Comparison of ENCODE assay signal across 8 cellular contexts in genomic region chr16:85898521-85899442, GRCh38. TPM values are rescaled to one million over a fixed set of nuclear protein-coding genes. Genes with fewer than 3 reads are reported as not detected.
DNase-seq lines count a peak whose midpoint lies in the region; ATAC-seq, FAIRE-seq and TF ChIP-seq lines count a peak whose summit lies in the region.

A gene with protein sequence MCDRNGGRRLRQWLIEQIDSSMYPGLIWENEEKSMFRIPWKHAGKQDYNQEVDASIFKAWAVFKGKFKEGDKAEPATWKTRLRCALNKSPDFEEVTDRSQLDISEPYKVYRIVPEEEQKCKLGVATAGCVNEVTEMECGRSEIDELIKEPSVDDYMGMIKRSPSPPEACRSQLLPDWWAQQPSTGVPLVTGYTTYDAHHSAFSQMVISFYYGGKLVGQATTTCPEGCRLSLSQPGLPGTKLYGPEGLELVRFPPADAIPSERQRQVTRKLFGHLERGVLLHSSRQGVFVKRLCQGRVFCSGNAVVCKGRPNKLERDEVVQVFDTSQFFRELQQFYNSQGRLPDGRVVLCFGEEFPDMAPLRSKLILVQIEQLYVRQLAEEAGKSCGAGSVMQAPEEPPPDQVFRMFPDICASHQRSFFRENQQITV (plus strand): TSS chr16:85899162. CDS start chr16:85903016, 3,854 bp downstream.

- FAIRE-seq in RCC 7860 (lab: Jason Lieb, UNC), result no peak

- intact Hi-C loops in Panc1 (cut with micrococcal nuclease; ENCODE audit: unreplicated experiment), result loop anchor here (10.0 kb wide), 1 partner anchor 74 kb away; no protein-coding TSS in a partner anchor
- intact Hi-C loops in gastrocnemius medialis (cut with DNase I; ENCODE audit: low total_unique reads), result no loop called here

- ATAC-seq in GM21825 (IDR thresholded peaks at IDR 0.05; ENCODE audit: unreplicated experiment) (peak; percentile 25), Panc1 (peak; percentile 91), gastrocnemius medialis (peak in 1 of 2 donors; percentile 46)

- peaks cover 45% of the 10 kb centered on the region for H3K4me1 Mint-ChIP-seq in activated naive CD8-positive, alpha-beta T cell (ENCODE audit: low read depth)

- peaks cover 21% of the 10 kb centered on the region for H4K20me1 ChIP-seq in DOHH2 (ENCODE audit: control insufficient read depth, insufficient read depth, low read depth, low read length)

- H3K4me1 ChIP-seq in DOHH2 (ENCODE audit: control insufficient read depth, low read length) (peaks cover 60% of the 10 kb centered on the region), Panc1 (ENCODE audit: control insufficient read depth, insufficient read depth, low read length) (no peaks in the 10 kb centered on the region), gastrocnemius medialis (no peaks in the 10 kb centered on the region)

- H3K36me3 ChIP-seq in DOHH2 (ENCODE audit: control insufficient read depth, low read length) (peaks cover 53% of the 10 kb centered on the region), Panc1 (ENCODE audit: control insufficient read depth, insufficient read depth, low read length) (no peaks in the 10 kb centered on the region), gastrocnemius medialis (no peaks in the 10 kb centered on the region)

- peak within 1 kb of the TSS; percentile 94 for H3K4me3 Mint-ChIP-seq in activated naive CD8-positive, alpha-beta T cell

- H3K36me3 Mint-ChIP-seq in activated naive CD8-positive, alpha-beta T cell, result peaks cover 19% of the 10 kb centered on the region

- H3K9me3 ChIP-seq in DOHH2 (ENCODE audit: control insufficient read depth, insufficient read depth, low read length), result no peaks in the 10 kb centered on the region
- H3K9me3 ChIP-seq in Panc1 (ENCODE audit: control insufficient read depth, insufficient read depth, low read depth, low read length), result no peaks in the 10 kb centered on the region
- no peaks in the 10 kb centered on the region for H3K9me3 ChIP-seq in gastrocnemius medialis

- no peaks in the 10 kb centered on the region for H3K9me2 ChIP-seq in DOHH2 (replicated peaks; ENCODE audit: control insufficient read depth, low read length)

- TF ChIP-seq CTCF in DOHH2 (IDR thresholded peaks at IDR 0.05; ENCODE audit: low read depth, low read length, poor library complexity, severe bottlenecking) (no peak), Panc1 (IDR thresholded peaks at IDR 0.05) (no peak), gastrocnemius medialis (IDR thresholded peaks at IDR 0.05 in 4 of 5, conservative IDR thresholded peaks at IDR 0.05 in 1 of 5) (no peak)

- CTCF ChIA-PET in Panc1 (lab: Charles Lee), result no interaction called here

- TF ChIP-seq POLR2A in gastrocnemius medialis (IDR thresholded peaks at IDR 0.05), result peak; percentile 13 to 51

- H3F3A ChIP-seq in DOHH2 (ENCODE audit: control insufficient read depth, insufficient read depth), result peaks cover 47% of the 10 kb centered on the region

- no peaks in the 10 kb centered on the region for H3K27me3 ChIP-seq in DOHH2 (ENCODE audit: control insufficient read depth, low read length)
- peaks cover 18% of the 10 kb centered on the region for H3K27me3 ChIP-seq in Panc1 (ENCODE audit: control insufficient read depth, insufficient read depth, low read length)
- peaks cover 42 to 59% (median 51%) of the 10 kb centered on the region in 3 donors for H3K27me3 ChIP-seq in gastrocnemius medialis

- H3K27ac ChIP-seq in DOHH2 (ENCODE audit: low read depth, low read length) (peak within 1 kb of the TSS; percentile 94), Panc1 (ENCODE audit: low read length) (no peak within 1 kb of the TSS), gastrocnemius medialis (no peak within 1 kb of the TSS)

- H3K27me3 Mint-ChIP-seq in activated naive CD8-positive, alpha-beta T cell, result no peaks in the 10 kb centered on the region

- POLR2A ChIA-PET in Panc1 (lab: Charles Lee), result no interaction called here

- no TSS peak for BruUV-seq in Panc1 (replicated peaks; lab: Mats Ljungman, UMichigan)

- H3K79me2 ChIP-seq in DOHH2 (ENCODE audit: control insufficient read depth, low read length), result peaks cover 64% of the 10 kb centered on the region

- no peaks in the 10 kb centered on the region for H3K9me3 Mint-ChIP-seq in activated naive CD8-positive, alpha-beta T cell (ENCODE audit: low read depth)

- peak within 1 kb of the TSS; percentile 90 for H3K4me2 ChIP-seq in DOHH2 (ENCODE audit: low read length)

- H3K4me3 ChIP-seq in DOHH2 (ENCODE audit: low read length) (peak within 1 kb of the TSS; percentile 89), Panc1 (ENCODE audit: low read depth in 2 of 2, low read length in 2 of 2) (peak within 1 kb of the TSS; percentile 30 to 37), gastrocnemius medialis (peak within 1 kb of the TSS; percentile 39 to 48 (median 47))

- DNase-seq in Panc1 (ENCODE audit: low read depth, low spot score), result no peak
- peak in 33 of 51 donors; percentile 2 to 61 (median 30) for DNase-seq in hypothalamus (lab: John Stamatoyannopoulos, UW)
- peak; percentile 18 to 23 for DNase-seq in gastrocnemius medialis
- no peak for DNase-seq in RCC 7860 (ENCODE audit: low spot score)
- no peak for DNase-seq in NCI-H69 (lab: John Stamatoyannopoulos, UW)

- H3K27ac Mint-ChIP-seq in activated naive CD8-positive, alpha-beta T cell, result peak within 1 kb of the TSS; percentile 93

- in situ Hi-C loops in Panc1 (cut with HindIII; ENCODE audit: low pct_unique_long_range_greater_than_20kb, low sequenced_read_pairs), result no loop called here
- in situ Hi-C loops in gastrocnemius medialis (cut with MboI; ENCODE audit: low sequenced_read_pairs in 4 of 4), result no loop called here

RNA-seq across cellular contexts. Expression of the gene that starts here (rescaled TPM):
- 0.62 TPM for total RNA-seq in Panc1 (2021; ENCODE audit: unreplicated experiment)
- polyA plus RNA-seq in Panc1 (2012; ENCODE audit: insufficient read length), result not detected
- 1 to 10 TPM; 1.5 to 3.1 (median 2.8) TPM for total RNA-seq in gastrocnemius medialis

Comparison
In these comparisons a context has a peak if more than half of its experiments do, and no peak if none do; other contexts are left out.
1. Peak in ATAC-seq and H3K4me3 ChIP-seq in Panc1; RNA of the gene not detected or under 1 TPM.
2. H3K4me3 ChIP-seq: peak in every context shown above with its lines; median percentile 89 in DOHH2; 47 in gastrocnemius medialis; 34 in Panc1.
3. DNase-seq: peak in hypothalamus (33 of 51) and gastrocnemius medialis (2 of 2); none in Panc1 (single experiment), RCC 7860 (single experiment) and NCI-H69 (single experiment).